26 cellular contexts compared by ENCODE assay signal in the genomic region with DNA sequence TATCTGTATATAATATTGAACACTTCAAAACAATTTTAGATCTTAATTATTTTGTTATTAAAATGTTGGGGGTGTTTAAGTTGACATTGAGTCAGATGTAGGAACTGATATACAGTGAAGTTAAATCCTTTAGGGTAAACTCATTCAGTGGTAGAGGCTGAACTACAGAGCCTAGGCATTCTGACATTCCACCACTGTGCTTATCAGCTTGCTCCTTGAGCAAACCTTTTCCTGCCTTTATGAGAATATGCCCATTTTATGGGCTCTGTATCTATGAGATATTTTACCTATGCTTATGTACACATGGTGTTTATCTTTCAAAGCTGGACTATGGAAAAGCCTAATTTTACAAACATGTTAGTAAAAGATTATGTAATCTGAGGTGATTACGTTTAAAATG.
"Had no signal": no experiment of that assay in that cellular context is flagged by ENCODE, and none has a peak within 500 bp of the region (broad histone marks: within the 10 kb centered on the region; RNA-seq: fewer than 3 reads in every experiment).

No MANE protein-coding gene starts in this region.

- H3K36me3 ChIP-seq: colonic mucosa, gastrocnemius medialis, left lung, prostate gland, right atrium auricular region, sigmoid colon, stomach, thyroid gland had no signal

- H3K27ac ChIP-seq: colonic mucosa, epithelial cell of prostate, gastrocnemius medialis, left lung, prostate gland, right atrium auricular region, sigmoid colon, stomach, thyroid gland had no signal

- H3K36me3 Mint-ChIP-seq: stimulated activated effector memory CD8-positive, alpha-beta T cell treated with anti-CD3 and anti-CD28 coated beads, Interleukin-12 subunit alpha, Interleukin-12 subunit beta, amount 100 ng/mL, for 72 hours; type B pancreatic cell had no signal

- ATAC-seq: esophagus mucosa; gastrocnemius medialis; left lung; naive thymus-derived CD8-positive, alpha-beta T cell; stimulated activated effector memory CD8-positive, alpha-beta T cell treated with anti-CD3 and anti-CD28 coated beads, Interleukin-12 subunit alpha, Interleukin-12 subunit beta, amount 100 ng/mL, for 72 hours had no signal

- H3K4me1 ChIP-seq: colonic mucosa, left lung, prostate gland had no signal

- H3K9me3 ChIP-seq: colonic mucosa, gastrocnemius medialis, left lung, prostate gland, right atrium auricular region, sigmoid colon, stomach, thyroid gland had no signal

- DNase-seq: colonic mucosa; effector CD8-positive, alpha-beta T cell; endodermal cell; foreskin fibroblast; gastrocnemius medialis; head of caudate nucleus; kidney; left lung; mesenchymal stem cell; midbrain; naive thymus-derived CD8-positive, alpha-beta T cell; nephron progenitor cell; nucleus accumbens; sigmoid colon; stimulated activated CD4-positive, alpha-beta T cell treated with anti-CD3 and anti-CD28 coated beads, Interleukin-2, amount 100 ng/mL, for 24 hours; stimulated activated CD4-positive, alpha-beta T cell treated with anti-CD3 and anti-CD28 coated beads, Interleukin-4, amount 100 ng/mL, for 24 hours; stimulated activated naive CD4-positive, alpha-beta T cell treated with Interleukin-2 at 50 U/mL for 16 hours; stomach; thyroid gland had no signal

- FAIRE-seq: kidney had no signal

- H3K4me3 ChIP-seq: colonic mucosa, gastrocnemius medialis, left lung, prostate gland, right atrium auricular region, sigmoid colon, stomach, thyroid gland had no signal

- H3K27ac Mint-ChIP-seq: dendritic cell treated with granulocyte-macrophage colony-stimulating factor and Interleukin-4, amounts not matched to agents 40 ng/mL and 50 ng/mL, for 4 days; endodermal cell; naive thymus-derived CD8-positive, alpha-beta T cell; nephron progenitor cell; stimulated activated effector memory CD8-positive, alpha-beta T cell treated with anti-CD3 and anti-CD28 coated beads, Interleukin-12 subunit alpha, Interleukin-12 subunit beta, amount 100 ng/mL, for 72 hours; type B pancreatic cell had no signal

- H3K9me3 Mint-ChIP-seq: dendritic cell treated with granulocyte-macrophage colony-stimulating factor and Interleukin-4, amounts not matched to agents 40 ng/mL and 50 ng/mL, for 4 days; endodermal cell; naive thymus-derived CD8-positive, alpha-beta T cell; nephron progenitor cell; stimulated activated effector memory CD8-positive, alpha-beta T cell treated with anti-CD3 and anti-CD28 coated beads, Interleukin-12 subunit alpha, Interleukin-12 subunit beta, amount 100 ng/mL, for 72 hours; type B pancreatic cell had no signal

- H3K27me3 ChIP-seq: colonic mucosa, gastrocnemius medialis, left lung, right atrium auricular region, sigmoid colon, stomach, thyroid gland had no signal
